23 cellular contexts compared by ENCODE assay signal in genomic region chr18:65941482-65941881, GRCh38.
DNase-seq lines count a peak whose midpoint lies in the region; ATAC-seq and TF ChIP-seq lines count a peak whose summit lies in the region.
"Had no signal": no experiment of that assay in that cellular context is flagged by ENCODE, and none has a peak within 500 bp of the region (broad histone marks: within the 10 kb centered on the region; RNA-seq: fewer than 3 reads in every experiment).

No MANE protein-coding gene starts in this region.

- H3K9ac ChIP-seq in mesendoderm (ENCODE audit: low read length) = no peak overlapping the region
- H3K9ac ChIP-seq: BLaER1 treated with 17β-estradiol and CSF1 and Interleukin-3, amounts not matched to agents 10 nM and 100 nM had no signal

- H3K4ac ChIP-seq in mesendoderm (ENCODE audit: low read depth, low read length) = no peak overlapping the region

- H3K79me2 ChIP-seq in GM23338 (replicated peaks; ENCODE audit: insufficient read depth) (no peaks in the 10 kb centered on the region), mesendoderm (ENCODE audit: control insufficient read depth, insufficient read depth, low read length) (no peaks in the 10 kb centered on the region)

- peak overlapping the region; percentile 90 for H3K18ac ChIP-seq in mesendoderm (ENCODE audit: low read length)

- no peaks in the 10 kb centered on the region for H3K36me3 Mint-ChIP-seq in GM23338 (ENCODE audit: low read depth)
- H3K36me3 Mint-ChIP-seq in activated naive CD4-positive, alpha-beta T cell treated with anti-CD3 and anti-CD28 coated beads, Interleukin-2, amount 50 U/mL, for 72 hours = peaks cover 0 to 5% of the 10 kb centered on the region in 2 donors
- H3K36me3 Mint-ChIP-seq: CD14-positive monocyte; CD8-positive, alpha-beta memory T cell had no signal

- peak overlapping the region; percentile 64; the same call in 1 of the 2 replicates for H3K4me2 ChIP-seq in GM23338
- H3K4me2 ChIP-seq in mesendoderm (ENCODE audit: low read length) = no peak overlapping the region
- H3K4me2 ChIP-seq: BLaER1 treated with 17β-estradiol and CSF1 and Interleukin-3, amounts not matched to agents 10 nM and 100 nM had no signal

- H3K9me2 ChIP-seq in GM23338 (ENCODE audit: insufficient read depth) = no peaks in the 10 kb centered on the region

- H3K27me3 ChIP-seq in GM23338 (ENCODE audit: insufficient read depth) (no peaks in the 10 kb centered on the region), RWPE2 (ENCODE audit: insufficient read depth, poor library complexity, severe bottlenecking) (no peaks in the 10 kb centered on the region), mesendoderm (ENCODE audit: insufficient read depth, low read length, poor library complexity) (no peaks in the 10 kb centered on the region), breast epithelium (no peaks in the 10 kb centered on the region)
- H3K27me3 ChIP-seq: BE2C; BLaER1 treated with 17β-estradiol and CSF1 and Interleukin-3, amounts not matched to agents 10 nM and 100 nM had no signal

- no peaks in the 10 kb centered on the region for H3K9me3 Mint-ChIP-seq in GM23338
- peaks cover 10 to 15% of the 10 kb centered on the region in 2 donors for H3K9me3 Mint-ChIP-seq in activated naive CD4-positive, alpha-beta T cell treated with anti-CD3 and anti-CD28 coated beads, Interleukin-2, amount 50 U/mL, for 72 hours
- H3K9me3 Mint-ChIP-seq: CD14-positive monocyte had no signal

- peaks cover 32% of the 10 kb centered on the region for H3K4me1 Mint-ChIP-seq in GM23338
- H3K4me1 Mint-ChIP-seq: CD14-positive monocyte; CD8-positive, alpha-beta memory T cell had no signal

- no peak overlapping the region for H4K8ac ChIP-seq in mesendoderm (ENCODE audit: low read depth, low read length)

- WGBS in mesendoderm (ENCODE audit: extremely low coverage, insufficient coverage, low lambda C conversion rate) = no CpG with 5 or more reads among the region's 4 CpGs

- no peak overlapping the region for H3K4me3 ChIP-seq in GM23338
- H3K4me3 ChIP-seq in RWPE2 (ENCODE audit: severe bottlenecking) = no peak overlapping the region
- H3K4me3 ChIP-seq in epithelial cell of esophagus (ENCODE audit: low read length) = no peak overlapping the region
- no peak overlapping the region for H3K4me3 ChIP-seq in mesendoderm (ENCODE audit: low read length)
- no peak overlapping the region for H3K4me3 ChIP-seq in breast epithelium
- H3K4me3 ChIP-seq: BLaER1 treated with 17β-estradiol and CSF1 and Interleukin-3, amounts not matched to agents 10 nM and 100 nM; GM12878 had no signal

- H3K4me3 Mint-ChIP-seq in GM23338 = no peak overlapping the region
- H3K4me3 Mint-ChIP-seq: CD14-positive monocyte; CD4-positive, alpha-beta T cell; CD8-positive, alpha-beta memory T cell had no signal

- H3K27ac ChIP-seq in GM23338 (ENCODE audit: low read depth) (no peak overlapping the region), RWPE2 (ENCODE audit: poor library complexity, severe bottlenecking) (peak overlapping the region; percentile 55), mesendoderm (ENCODE audit: low read depth, low read length) (no peak overlapping the region), breast epithelium (no peak overlapping the region)
- H3K27ac ChIP-seq: 22Rv1; BLaER1 treated with 17β-estradiol and CSF1 and Interleukin-3, amounts not matched to agents 10 nM and 100 nM had no signal

- no peak overlapping the region for H2AK5ac ChIP-seq in mesendoderm (ENCODE audit: low read length)

- ATAC-seq in GM23338 = no peak
- peak; percentile 56; the same call in 2 of the 3 replicates for ATAC-seq in RWPE2 (ENCODE audit: low read depth)
- ATAC-seq in activated naive CD4-positive, alpha-beta T cell treated with anti-CD3 and anti-CD28 coated beads, Interleukin-2, amount 50 U/mL, for 72 hours = no peak
- ATAC-seq in HG03342 (IDR thresholded peaks at IDR 0.05; ENCODE audit: unreplicated experiment) = no peak
- ATAC-seq: GM12878 had no signal

- H3K27ac Mint-ChIP-seq in GM23338 = no peak overlapping the region
- H3K27ac Mint-ChIP-seq in activated naive CD4-positive, alpha-beta T cell treated with anti-CD3 and anti-CD28 coated beads, Interleukin-2, amount 50 U/mL, for 72 hours = no peak overlapping the region
- H3K27ac Mint-ChIP-seq: CD14-positive monocyte; CD4-positive, alpha-beta T cell; CD8-positive, alpha-beta memory T cell had no signal

- no peak overlapping the region for H2AFZ ChIP-seq in GM23338

- no peaks in the 10 kb centered on the region for H3K36me3 ChIP-seq in GM23338 (ENCODE audit: insufficient read depth)
- no peaks in the 10 kb centered on the region for H3K36me3 ChIP-seq in RWPE2 (ENCODE audit: low read depth)
- no peaks in the 10 kb centered on the region for H3K36me3 ChIP-seq in mesendoderm (ENCODE audit: control insufficient read depth, insufficient read depth, low read length)
- H3K36me3 ChIP-seq in breast epithelium = no peaks in the 10 kb centered on the region
- H3K36me3 ChIP-seq: BE2C; BLaER1 treated with 17β-estradiol and CSF1 and Interleukin-3, amounts not matched to agents 10 nM and 100 nM had no signal

- no peak for TF ChIP-seq POLR2A in breast epithelium (IDR thresholded peaks at IDR 0.05)

- H3K79me1 ChIP-seq in mesendoderm (ENCODE audit: low read length) = no peaks in the 10 kb centered on the region

- peaks cover 44% of the 10 kb centered on the region for H3K4me1 ChIP-seq in GM23338 (ENCODE audit: insufficient read depth)
- H3K4me1 ChIP-seq in RWPE2 (ENCODE audit: insufficient read depth, poor library complexity, severe bottlenecking) = peaks cover 16% of the 10 kb centered on the region
- peaks cover 2% of the 10 kb centered on the region for H3K4me1 ChIP-seq in mesendoderm (ENCODE audit: control insufficient read depth, low read depth, low read length)
- no peaks in the 10 kb centered on the region for H3K4me1 ChIP-seq in breast epithelium
- H3K4me1 ChIP-seq: BE2C; BLaER1 treated with 17β-estradiol and CSF1 and Interleukin-3, amounts not matched to agents 10 nM and 100 nM had no signal

- H3F3A ChIP-seq in GM23338 (replicated peaks; ENCODE audit: low read depth) = no peaks in the 10 kb centered on the region

- peak overlapping the region; percentile 51 for H2BK5ac ChIP-seq in mesendoderm (ENCODE audit: low read length)

- no peaks in the 10 kb centered on the region for H3K9me3 ChIP-seq in RWPE2 (ENCODE audit: severe bottlenecking)
- H3K9me3 ChIP-seq in breast epithelium = no peaks in the 10 kb centered on the region
- H3K9me3 ChIP-seq: BE2C; BLaER1 treated with 17β-estradiol and CSF1 and Interleukin-3, amounts not matched to agents 10 nM and 100 nM had no signal

- intact Hi-C loops in breast epithelium (cut with DNase I; ENCODE audit: low total_unique reads) = no loop called here

- H3K56ac ChIP-seq in mesendoderm (ENCODE audit: low read length) = peak overlapping the region; percentile 17

- peak overlapping the region; percentile 19 for H2BK15ac ChIP-seq in mesendoderm (replicated peaks; ENCODE audit: low read depth)

- TF ChIP-seq CTCF in GM23338 (conservative IDR thresholded peaks at IDR 0.05; ENCODE audit: low read depth in 2 of 2) (no peak), RWPE2 (IDR thresholded peaks at IDR 0.05; ENCODE audit: poor library complexity, severe bottlenecking) (no peak), epithelial cell of esophagus (IDR thresholded peaks at IDR 0.05; ENCODE audit: insufficient read depth, low read depth, low read length, missing control alignments) (no peak), breast epithelium (IDR thresholded peaks at IDR 0.05) (no peak)

- H3K27me3 Mint-ChIP-seq in GM23338 (ENCODE audit: insufficient read depth, low read depth, poor library complexity) = peaks cover 1% of the 10 kb centered on the region
- H3K27me3 Mint-ChIP-seq: CD4-positive, alpha-beta T cell; CD8-positive, alpha-beta memory T cell had no signal

- DNase-seq in GM23338 (ENCODE audit: low spot score) (no peak), RWPE2 (ENCODE audit: low spot score) (no peak), epithelial cell of esophagus (ENCODE audit: low read depth) (peak; percentile 71), mesendoderm (no peak), AG20443 (ENCODE audit: low spot score) (no peak), breast epithelium (ENCODE audit: low spot score in 2 of 2) (no peak)
- DNase-seq in activated naive CD4-positive, alpha-beta T cell treated with anti-CD3 and anti-CD28 coated beads, Interleukin-2, amount 50 U/mL, for 72 hours (ENCODE audit: low spot score in 2 of 2) = no peak
- DNase-seq: AML-193; BE2C; CD4-positive, alpha-beta T cell; CD8-positive, alpha-beta memory T cell; DMS 273 treated with DMSO at 0.1 percent for 48 hours; DMS79; EL; GDM1; GOT3; H7; HCEC 1CT had no signal

- H4K5ac ChIP-seq in mesendoderm (ENCODE audit: low read length) = no peak overlapping the region

- H3K23ac ChIP-seq in mesendoderm (ENCODE audit: low read length) = no peak overlapping the region

- no peaks in the 10 kb centered on the region for H4K20me1 ChIP-seq in GM23338 (replicated peaks; ENCODE audit: insufficient read depth)
- H4K20me1 ChIP-seq: BLaER1 treated with 17β-estradiol and CSF1 and Interleukin-3, amounts not matched to agents 10 nM and 100 nM had no signal

- peak overlapping the region; percentile 45 for H2BK120ac ChIP-seq in mesendoderm (ENCODE audit: low read depth, low read length)

TF ChIP-seq in GM23338, 12 proteins besides CTCF, POLR2A, EP300 and RAD21 (continues in another document):
- TF ChIP-seq NANOG (IDR thresholded peaks at IDR 0.05; ENCODE audit: borderline replicate concordance) (no peak), JUNB (IDR thresholded peaks at IDR 0.05; ENCODE audit: unreplicated experiment) (no peak), STAT1 (IDR thresholded peaks at IDR 0.05; ENCODE audit: unreplicated experiment) (no peak), ZNF331 (CRISPR knock-in tag; IDR thresholded peaks at IDR 0.05; ENCODE audit: low read depth) (no peak), CREB1 (CRISPR knock-in tag; IDR thresholded peaks at IDR 0.05; ENCODE audit: low read depth) (no peak), ZNF114 (CRISPR knock-in tag; IDR thresholded peaks at IDR 0.05) (no peak), ETS1 (IDR thresholded peaks at IDR 0.05) (no peak), POLR2AphosphoS5 (IDR thresholded peaks at IDR 0.05; ENCODE audit: low read depth) (no peak), EZH2phosphoT487 (IDR thresholded peaks at IDR 0.05; ENCODE audit: unreplicated experiment) (no peak)
